ENCODE assay signal across 16 cellular contexts in the genomic region with DNA sequence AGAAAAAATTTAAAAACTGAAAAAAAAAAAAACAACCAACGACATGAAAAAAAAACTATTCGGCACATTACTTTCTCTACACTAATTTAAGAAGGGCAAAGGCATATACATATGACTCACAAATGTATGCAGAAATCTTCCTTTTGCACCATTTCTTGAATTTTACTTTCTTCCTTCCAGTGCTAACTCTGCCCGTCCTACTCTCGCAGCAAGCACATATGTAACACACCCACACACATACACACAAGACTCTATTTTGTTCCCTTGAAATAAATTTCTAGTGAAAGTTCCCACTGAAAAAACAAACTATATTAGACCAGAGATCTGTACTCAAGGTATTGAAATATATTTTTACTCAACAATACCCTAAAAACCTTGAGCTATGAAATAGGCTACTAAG. TPM values are rescaled to one million over a fixed set of nuclear protein-coding genes. Genes with fewer than 3 reads are reported as not detected.
DNase-seq lines count a peak whose midpoint lies in the region; ATAC-seq, FAIRE-seq and TF ChIP-seq lines count a peak whose summit lies in the region.
"Had no signal": no experiment of that assay in that cellular context is flagged by ENCODE, and none has a peak within 500 bp of the region (broad histone marks: within the 10 kb centered on the region; RNA-seq: fewer than 3 reads in every experiment).

No MANE protein-coding gene starts in this region.

- TF ChIP-seq EP300 in HepG2 (IDR thresholded peaks at IDR 0.05; ENCODE audit: low read depth in 2 of 2, low read length in 2 of 2) (no peak), HepG2 (CRISPR knock-in tag; IDR thresholded peaks at IDR 0.05; ENCODE audit: borderline replicate concordance) (no peak)

- no peak overlapping the region for H3K9ac ChIP-seq in MM.1S (ENCODE audit: low read length)
- no peak overlapping the region for H3K9ac ChIP-seq in HepG2 (ENCODE audit: insufficient read depth, low read depth, low read length)

- H3K79me2 ChIP-seq in MM.1S (ENCODE audit: low read length) = peaks cover 94% of the 10 kb centered on the region
- H3K79me2 ChIP-seq in HepG2 (ENCODE audit: insufficient read depth, low read length) = no peaks in the 10 kb centered on the region

- no peak overlapping the region for H3K27ac ChIP-seq in MM.1S (ENCODE audit: low read length)
- peak overlapping the region; percentile 7 to 23 for H3K27ac ChIP-seq in coronary artery
- H3K27ac ChIP-seq in HepG2 (ENCODE audit: extremely low read length, insufficient read depth, low read length) = no peak overlapping the region
- peak overlapping the region in 1 of 3 donors; percentile 35 for H3K27ac ChIP-seq in right lobe of liver

- peaks cover 10% of the 10 kb centered on the region for H3F3A ChIP-seq in MM.1S (ENCODE audit: insufficient read depth, low read length)

- TF ChIP-seq CTCF in MM.1S (IDR thresholded peaks at IDR 0.05; ENCODE audit: low read length) (no peak), coronary artery (IDR thresholded peaks at IDR 0.05) (no peak), progenitor cell of endocrine pancreas (IDR thresholded peaks at IDR 0.05; ENCODE audit: unreplicated experiment) (no peak), HepG2 (CRISPR knock-in tag; IDR thresholded peaks at IDR 0.05) (no peak), right lobe of liver (IDR thresholded peaks at IDR 0.05) (no peak)

- intact Hi-C loops in activated naive CD4-positive, alpha-beta T cell treated with anti-CD3 and anti-CD28 coated beads for 36 hours (cut with micrococcal nuclease) = loop anchor here (1.0 to 5.0 kb wide), 3 partner anchors 20 to 1441 kb away; a partner anchor contains a TSS
- intact Hi-C loops in HepG2 (cut with micrococcal nuclease; ENCODE audit: unreplicated experiment) = no loop called here
- intact Hi-C loops in right lobe of liver (cut with DNase I) = no loop called here

- H3K4me1 Mint-ChIP-seq in activated naive CD4-positive, alpha-beta T cell treated with anti-CD3 and anti-CD28 coated beads for 36 hours (ENCODE audit: low read depth) = peaks cover 79% of the 10 kb centered on the region
- H3K4me1 Mint-ChIP-seq in progenitor cell of endocrine pancreas (ENCODE audit: low read depth) = peaks cover 48% of the 10 kb centered on the region

- H3K27me3 ChIP-seq in MM.1S (replicated peaks; ENCODE audit: insufficient read depth, low read length) (no peaks in the 10 kb centered on the region), HepG2 (ENCODE audit: control insufficient read depth in 1 of 2, insufficient read depth in 2 of 2, low read length in 2 of 2) (no peaks in the 10 kb centered on the region), right lobe of liver (no peaks in the 10 kb centered on the region)

- H2AFZ ChIP-seq in MM.1S (ENCODE audit: low read length) (no peak overlapping the region), HepG2 (ENCODE audit: low read length) (no peak overlapping the region)

- POLR2A ChIA-PET in HepG2 (lab: Yijun Ruan, JAX) = no interaction called here

- in situ Hi-C loops in HepG2 (cut with HindIII; ENCODE audit: extremely low pct_ligation_motif_present, low pct_unique_long_range_greater_than_20kb) = no loop called here

- no peaks in the 10 kb centered on the region for H3K9me2 ChIP-seq in MM.1S (replicated peaks; ENCODE audit: insufficient read depth, low read length)

- BruUV-seq in HepG2 (replicated peaks; lab: Mats Ljungman, UMichigan) = no TSS peak

- H3K36me3 Mint-ChIP-seq in activated naive CD4-positive, alpha-beta T cell treated with anti-CD3 and anti-CD28 coated beads for 36 hours (ENCODE audit: low read depth) = peaks cover 43% of the 10 kb centered on the region
- peaks cover 21% of the 10 kb centered on the region for H3K36me3 Mint-ChIP-seq in progenitor cell of endocrine pancreas (ENCODE audit: insufficient read depth)

- H3K9me3 ChIP-seq in MM.1S (replicated peaks; ENCODE audit: insufficient read depth, low read length) (no peaks in the 10 kb centered on the region), HepG2 (ENCODE audit: low read length) (no peaks in the 10 kb centered on the region), right lobe of liver (no peaks in the 10 kb centered on the region)
- H3K9me3 ChIP-seq: mucosa of descending colon had no signal

- CTCF ChIA-PET in activated naive CD4-positive, alpha-beta T cell treated with anti-CD3 and anti-CD28 coated beads for 36 hours (lab: Charles Lee) = no interaction called here
- CTCF ChIA-PET in HepG2 (lab: Yijun Ruan, JAX; ENCODE audit: low intra/inter-chr PET ratio, low total read pairs) = no interaction called here

- H3K4me3 ChIP-seq in MM.1S (ENCODE audit: low read length) (no peak overlapping the region), coronary artery (peak overlapping the region; percentile 20), HepG2 (replicated peaks in 1 of 3; ENCODE audit: insufficient read depth in 1 of 3, low read depth in 2 of 3, low read length in 3 of 3) (no peak overlapping the region), right lobe of liver (no peak overlapping the region)
- H3K4me3 ChIP-seq: mucosa of descending colon had no signal

- FAIRE-seq in HepG2 (lab: Jason Lieb, UNC) = no peak

- DNase-seq in activated naive CD4-positive, alpha-beta T cell treated with anti-CD3 and anti-CD28 coated beads for 36 hours = no peak
- DNase-seq in activated naive CD4-positive, alpha-beta T cell treated with anti-CD3 and anti-CD28 coated beads, Interleukin-2, amount 50 U/mL, for 16 hours = no peak
- DNase-seq in MM.1S = peak; percentile 4
- no peak for DNase-seq in coronary artery (ENCODE audit: low spot score)
- DNase-seq in progenitor cell of endocrine pancreas (ENCODE audit: low spot score, unreplicated experiment) = no peak
- DNase-seq in HepG2 (ENCODE audit: low spot score) = no peak
- DNase-seq in NCI-H128 (lab: John Stamatoyannopoulos, UW; ENCODE audit: unreplicated experiment) = no peak
- DNase-seq in right lobe of liver = no peak
- DNase-seq: activated CD4-positive, alpha-beta T cell treated with anti-CD3 and anti-CD28 coated beads, Interleukin-2, amount 50 U/mL, for 4 hours; dermis blood vessel endothelial cell; mucosa of descending colon; NCI-H1105 treated with DMSO at 0.1 percent for 48 hours; NCI-H446 treated with DMSO at 0.1 percent for 48 hours; PC-3; stimulated activated CD4-positive, alpha-beta T cell treated with anti-CD3 and anti-CD28 coated beads, Interleukin-2, amount 100 ng/mL, for 24 hours; SW 1271 had no signal

- no peak for TF ChIP-seq RAD21 in HepG2 (CRISPR knock-in tag; IDR thresholded peaks at IDR 0.05)

- H4K20me1 ChIP-seq in MM.1S (ENCODE audit: insufficient read depth, low read length) (peaks cover 19% of the 10 kb centered on the region), HepG2 (ENCODE audit: insufficient read depth, low read length) (no peaks in the 10 kb centered on the region)

- peak overlapping the region; percentile 79 for H3K4me3 Mint-ChIP-seq in activated naive CD4-positive, alpha-beta T cell treated with anti-CD3 and anti-CD28 coated beads for 36 hours
- H3K4me3 Mint-ChIP-seq in progenitor cell of endocrine pancreas (ENCODE audit: low read depth) = no peak overlapping the region

- H3K4me1 ChIP-seq in MM.1S (ENCODE audit: low read length) (peaks cover 33% of the 10 kb centered on the region), HepG2 (ENCODE audit: insufficient read depth, low read length) (peaks cover 2% of the 10 kb centered on the region), right lobe of liver (peaks cover 0 to 62% (median 18%) of the 10 kb centered on the region in 4 donors)

- H3K27ac Mint-ChIP-seq in activated naive CD4-positive, alpha-beta T cell treated with anti-CD3 and anti-CD28 coated beads for 36 hours = peak overlapping the region; percentile 99
- H3K27ac Mint-ChIP-seq in progenitor cell of endocrine pancreas = peak overlapping the region; percentile 17

- ATAC-seq in HepG2 (no peak), right lobe of liver (no peak)
- ATAC-seq: mucosa of descending colon, PC-3 had no signal

- H3K36me3 ChIP-seq in MM.1S (replicated peaks; ENCODE audit: insufficient read depth, low read length) (no peaks in the 10 kb centered on the region; the same call in 1 of the 2 replicates), HepG2 (replicated peaks in 1 of 2; ENCODE audit: control insufficient read depth in 1 of 2, insufficient read depth in 2 of 2, low read length in 2 of 2) (no peaks in the 10 kb centered on the region), right lobe of liver (no peaks in the 10 kb centered on the region)

- H3K4me2 ChIP-seq in MM.1S (ENCODE audit: low read depth, low read length) (no peak overlapping the region), HepG2 (ENCODE audit: low read depth, low read length) (no peak overlapping the region)

- TF ChIP-seq POLR2A in HepG2 (IDR thresholded peaks at IDR 0.05; ENCODE audit: insufficient read depth in 1 of 2, low read depth in 2 of 2, low read length in 2 of 2) (no peak), right lobe of liver (IDR thresholded peaks at IDR 0.05) (no peak)

- H3K9me3 Mint-ChIP-seq in activated naive CD4-positive, alpha-beta T cell treated with anti-CD3 and anti-CD28 coated beads for 36 hours = no peaks in the 10 kb centered on the region
- H3K9me3 Mint-ChIP-seq in progenitor cell of endocrine pancreas (ENCODE audit: low read depth) = peaks cover 3% of the 10 kb centered on the region

- WGBS in HepG2 (ENCODE audit: low lambda C conversion rate) = 97% methylated on average over 4 of the region's 4 CpGs
- 66% methylated on average over 4 of the region's 4 CpGs for WGBS in right lobe of liver (ENCODE audit: insufficient coverage, low coverage, low lambda C conversion rate, missing lambda C conversion rate)

- H3K27me3 Mint-ChIP-seq in activated naive CD4-positive, alpha-beta T cell treated with anti-CD3 and anti-CD28 coated beads for 36 hours (ENCODE audit: low read depth) = no peaks in the 10 kb centered on the region
- H3K27me3 Mint-ChIP-seq in progenitor cell of endocrine pancreas = no peaks in the 10 kb centered on the region

RNA-seq across cellular contexts. Expression of a gene that starts 14.6 kb away (rescaled TPM):
- total RNA-seq in activated naive CD4-positive, alpha-beta T cell treated with anti-CD3 and anti-CD28 coated beads for 36 hours = 100 to 1,000 TPM; 218 to 223 TPM
- total RNA-seq in progenitor cell of endocrine pancreas (162 and 164 TPM in 2 replicates), HepG2 (2016; rRNA removed; fragmentation: Illumina TruSeq; extraction: Trizol) (7.5 and 9.8 TPM in 2 replicates), right lobe of liver (100 to 1,000 TPM in 1 of 6 experiments, 10 to 100 TPM in 5; 23.4 to 129 (median 52.8) TPM)
- total RNA-seq in HepG2 (2016; cell fraction: cytosol; rRNA removed; fragmentation: Illumina TruSeq; extraction: Trizol; ENCODE audit: low read depth) = 2.4 and 5.7 TPM in 2 replicates
- 5.9 and 8.9 TPM in 2 replicates for total RNA-seq in HepG2 (2016; cell fraction: insoluble cytoplasmic fraction; rRNA removed; fragmentation: Illumina TruSeq; extraction: Trizol)
- 8.8 and 11.0 TPM in 2 replicates for total RNA-seq in HepG2 (2016; cell fraction: membrane; rRNA removed; fragmentation: Illumina TruSeq; extraction: Trizol)
- total RNA-seq in HepG2 (2016; cell fraction: nucleus; rRNA removed; fragmentation: Illumina TruSeq; extraction: Trizol) = 15.4 TPM in 2 replicates
- polyA plus RNA-seq in HepG2 (2011; rRNA removed) = 16.7 and 20.2 TPM in 2 replicates
- 12.2 and 14.4 TPM in 2 replicates for polyA plus RNA-seq in HepG2 (2011; cell fraction: cytosol; rRNA removed)
- 6.9 and 13.9 TPM in 2 replicates for polyA plus RNA-seq in HepG2 (2011; cell fraction: nucleus; rRNA removed)
- polyA plus RNA-seq in HepG2 (2012) = 22.3 and 32.9 TPM in 2 replicates
- 5.9 and 6.6 TPM in 2 replicates for polyA plus RNA-seq in HepG2 (2016; cell fraction: cytosol; fragmentation: Illumina TruSeq; extraction: Trizol; ENCODE audit: low read depth)
- 13.5 and 13.8 TPM in 2 replicates for polyA plus RNA-seq in HepG2 (2016; cell fraction: insoluble cytoplasmic fraction; fragmentation: Illumina TruSeq; extraction: Trizol; ENCODE audit: low read depth)
- 14.3 TPM in 2 replicates for polyA plus RNA-seq in HepG2 (2016; cell fraction: membrane; fragmentation: Illumina TruSeq; extraction: Trizol; ENCODE audit: low read depth)
- 12.5 and 15.4 TPM in 2 replicates for polyA plus RNA-seq in HepG2 (2016; cell fraction: nucleus; fragmentation: Illumina TruSeq; extraction: Trizol; ENCODE audit: insufficient read depth, low read depth)
- polyA minus RNA-seq in HepG2 (2011; rRNA and poly(A)+ RNA removed; ENCODE audit: low replicate concordance) = 33.4 and 51.6 TPM in 2 replicates
- polyA minus RNA-seq in HepG2 (2011; cell fraction: cytosol; rRNA and poly(A)+ RNA removed) = 10.3 and 17.6 TPM in 2 replicates
- polyA minus RNA-seq in HepG2 (2011; cell fraction: nucleus; rRNA and poly(A)+ RNA removed) = 40.3 and 44.8 TPM in 2 replicates

Comparison
In these comparisons a context has a peak if more than half of its experiments do, and no peak if none do; other contexts are left out.
1. H3K27ac ChIP-seq: peak in coronary artery (2 of 2); none in MM.1S (single experiment) and HepG2 (single experiment).